1 cellular context compared by ENCODE assay signal in the genomic region with DNA sequence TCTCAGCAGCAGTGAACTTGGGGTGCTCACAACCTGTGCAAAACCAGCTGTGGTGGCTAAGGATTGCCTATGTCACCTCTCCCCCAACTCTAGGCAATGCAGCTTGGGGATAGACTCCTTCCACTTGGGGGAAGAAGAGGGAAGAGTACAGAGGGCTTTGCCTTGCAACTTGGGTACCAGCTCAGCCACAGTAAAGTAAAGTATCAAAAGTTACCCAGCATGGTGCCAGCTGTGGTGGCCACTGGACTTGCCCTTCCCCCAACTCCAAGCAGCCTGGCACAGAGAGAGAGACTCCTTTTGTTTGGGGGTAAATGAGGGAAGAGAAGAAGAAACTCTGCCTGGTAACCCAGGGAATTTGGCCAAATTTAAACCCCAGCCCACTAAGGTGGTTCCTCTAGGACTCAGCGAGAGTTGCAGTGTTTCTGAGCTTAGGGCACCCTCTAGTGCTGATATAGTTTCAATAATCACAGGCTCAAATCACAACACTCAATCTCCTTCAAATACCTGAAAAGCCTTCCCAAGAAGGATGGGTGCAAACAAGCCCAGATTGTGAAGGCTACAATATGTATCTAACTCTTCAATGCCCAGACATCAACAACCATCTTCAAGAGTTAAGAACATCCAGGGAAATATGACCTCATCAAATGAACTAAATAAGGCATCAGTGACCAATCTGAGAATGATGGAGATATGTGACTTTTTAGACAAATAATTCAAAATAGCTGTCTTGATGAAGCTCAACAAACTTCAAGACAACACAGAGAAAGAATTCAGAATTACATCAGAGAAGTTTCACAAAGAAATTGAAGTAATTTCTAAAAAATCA.
TF ChIP-seq lines count a peak whose summit lies in the region.

No MANE protein-coding gene starts in this region.

TF ChIP-seq in HCT116, 20 proteins besides CTCF, POLR2A, EP300 and RAD21 (continued from another document):
- TF ChIP-seq, protein P1, sequence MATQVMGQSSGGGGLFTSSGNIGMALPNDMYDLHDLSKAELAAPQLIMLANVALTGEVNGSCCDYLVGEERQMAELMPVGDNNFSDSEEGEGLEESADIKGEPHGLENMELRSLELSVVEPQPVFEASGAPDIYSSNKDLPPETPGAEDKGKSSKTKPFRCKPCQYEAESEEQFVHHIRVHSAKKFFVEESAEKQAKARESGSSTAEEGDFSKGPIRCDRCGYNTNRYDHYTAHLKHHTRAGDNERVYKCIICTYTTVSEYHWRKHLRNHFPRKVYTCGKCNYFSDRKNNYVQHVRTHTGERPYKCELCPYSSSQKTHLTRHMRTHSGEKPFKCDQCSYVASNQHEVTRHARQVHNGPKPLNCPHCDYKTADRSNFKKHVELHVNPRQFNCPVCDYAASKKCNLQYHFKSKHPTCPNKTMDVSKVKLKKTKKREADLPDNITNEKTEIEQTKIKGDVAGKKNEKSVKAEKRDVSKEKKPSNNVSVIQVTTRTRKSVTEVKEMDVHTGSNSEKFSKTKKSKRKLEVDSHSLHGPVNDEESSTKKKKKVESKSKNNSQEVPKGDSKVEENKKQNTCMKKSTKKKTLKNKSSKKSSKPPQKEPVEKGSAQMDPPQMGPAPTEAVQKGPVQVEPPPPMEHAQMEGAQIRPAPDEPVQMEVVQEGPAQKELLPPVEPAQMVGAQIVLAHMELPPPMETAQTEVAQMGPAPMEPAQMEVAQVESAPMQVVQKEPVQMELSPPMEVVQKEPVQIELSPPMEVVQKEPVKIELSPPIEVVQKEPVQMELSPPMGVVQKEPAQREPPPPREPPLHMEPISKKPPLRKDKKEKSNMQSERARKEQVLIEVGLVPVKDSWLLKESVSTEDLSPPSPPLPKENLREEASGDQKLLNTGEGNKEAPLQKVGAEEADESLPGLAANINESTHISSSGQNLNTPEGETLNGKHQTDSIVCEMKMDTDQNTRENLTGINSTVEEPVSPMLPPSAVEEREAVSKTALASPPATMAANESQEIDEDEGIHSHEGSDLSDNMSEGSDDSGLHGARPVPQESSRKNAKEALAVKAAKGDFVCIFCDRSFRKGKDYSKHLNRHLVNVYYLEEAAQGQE (IDR thresholded peaks at IDR 0.05; ENCODE audit: low read depth), result no peak
- TF ChIP-seq SIN3A (IDR thresholded peaks at IDR 0.05; ENCODE audit: low read depth), result no peak
TF ChIP-seq in HCT116: peak in this region for 0.
